Comparison of ENCODE assay signal across 1 cellular context in the genomic region with DNA sequence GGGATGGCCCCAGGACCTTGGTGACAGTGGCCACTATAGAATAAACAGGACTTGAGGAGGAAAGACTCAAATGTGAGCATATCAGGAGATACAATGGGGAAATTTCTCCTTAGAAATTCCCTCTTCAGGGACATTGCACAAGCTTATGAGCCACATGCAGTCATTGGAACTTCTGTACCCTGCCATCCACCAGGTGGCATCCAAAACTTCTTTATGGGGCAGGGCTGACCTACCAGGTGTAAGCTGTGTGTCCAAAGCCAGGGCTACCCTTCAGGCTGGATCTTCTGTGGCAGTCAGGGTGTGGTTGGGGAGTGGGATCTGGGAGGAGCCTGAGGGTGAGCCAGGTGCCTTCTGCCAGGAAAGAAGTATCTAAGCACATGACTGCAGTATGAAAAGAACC.
TF ChIP-seq lines count a peak whose summit lies in the region.

No MANE protein-coding gene starts in this region.

TF ChIP-seq in SK-N-SH treated with all-trans-retinoic acid at 6 μM for 48 hours, 23 proteins besides CTCF, POLR2A, EP300 and RAD21 (continued from another document):
- TF ChIP-seq ESRRG (CRISPR knock-in tag; IDR thresholded peaks at IDR 0.05) (no peak), CSDC2 (CRISPR knock-in tag; IDR thresholded peaks at IDR 0.05) (no peak), ZNF8 (CRISPR knock-in tag; IDR thresholded peaks at IDR 0.05) (no peak), BACH2 (CRISPR knock-in tag; IDR thresholded peaks at IDR 0.05; ENCODE audit: borderline replicate concordance) (no peak), ZNF565 (CRISPR knock-in tag; conservative IDR thresholded peaks at IDR 0.05; ENCODE audit: low read depth) (no peak)
